In genomic region chr5:161397448-161397847, GRCh38 we compare ENCODE assay signal across 2 cellular contexts.
A peak's percentile ranks its signal among the peaks of the same experiment; 100 is the strongest.
TF ChIP-seq lines count a peak whose summit lies in the region.

No MANE protein-coding gene starts in this region.

TF ChIP-seq in HepG2, 621 proteins besides CTCF, POLR2A, EP300 and RAD21 (continued from another document):
- peak; percentile 3 to 68; a peak in 2 of 4 replicates for TF ChIP-seq MAFK (conservative IDR thresholded peaks at IDR 0.05 in 1 of 2, IDR thresholded peaks at IDR 0.05 in 1 of 2; ENCODE audit: low read length in 2 of 2)

TF ChIP-seq in K562, 482 proteins besides CTCF, POLR2A, EP300 and RAD21 (continued from another document):
- TF ChIP-seq TRIM25 (IDR thresholded peaks at IDR 0.05; ENCODE audit: borderline replicate concordance) (no peak), PCBP2 (IDR thresholded peaks at IDR 0.05; ENCODE audit: low read depth, low read length, poor library complexity, severe bottlenecking) (no peak), TCF7L2 (IDR thresholded peaks at IDR 0.05; ENCODE audit: low read depth, low read length) (no peak), DIDO1 (tag; IDR thresholded peaks at IDR 0.05; ENCODE audit: low read depth) (no peak), NFIX (CRISPR knock-in tag; IDR thresholded peaks at IDR 0.05; ENCODE audit: low read depth) (no peak), ZNF316 (IDR thresholded peaks at IDR 0.05) (peak; percentile 69), ZSCAN29 (IDR thresholded peaks at IDR 0.05) (no peak), POLR3A (IDR thresholded peaks at IDR 0.05; ENCODE audit: borderline replicate concordance, extremely low read depth, insufficient read depth, insufficient read length) (no peak), MAZ (CRISPR knock-in tag; conservative IDR thresholded peaks at IDR 0.05 in 1 of 2, IDR thresholded peaks at IDR 0.05 in 1 of 2) (no peak), ZSCAN32 (CRISPR knock-in tag; IDR thresholded peaks at IDR 0.05) (no peak), MYNN (IDR thresholded peaks at IDR 0.05) (no peak), MYNN (CRISPR knock-in tag; IDR thresholded peaks at IDR 0.05) (no peak), ZNF668 (CRISPR knock-in tag; IDR thresholded peaks at IDR 0.05) (no peak)
